In the genomic region with DNA sequence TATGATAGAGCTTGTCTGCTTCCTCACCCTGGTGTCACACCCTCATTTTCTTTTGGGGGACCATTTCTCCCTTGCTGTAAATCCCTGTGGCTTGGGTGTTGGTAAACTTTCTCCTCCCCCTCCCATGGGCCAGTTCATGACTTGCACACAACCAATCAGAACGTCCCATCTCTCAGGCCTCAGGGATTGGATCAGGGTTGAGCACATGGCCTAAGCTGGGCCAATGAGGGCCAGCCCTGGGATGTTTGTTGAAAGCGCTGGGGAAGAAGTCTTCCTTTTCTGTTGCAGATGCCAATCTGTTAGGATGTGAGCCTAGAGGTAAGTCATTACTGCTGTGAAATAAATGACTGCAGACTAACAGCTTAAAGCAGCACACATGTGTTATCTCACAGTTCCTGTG, we compare ENCODE assay signal across 3 cellular contexts.
TF ChIP-seq lines count a peak whose summit lies in the region.

No MANE protein-coding gene starts in this region.

TF ChIP-seq in HCT116, 20 proteins besides CTCF, POLR2A, EP300 and RAD21:
- TF ChIP-seq SP1 (IDR thresholded peaks at IDR 0.05; ENCODE audit: low read depth) (no peak), EGR1 (IDR thresholded peaks at IDR 0.05; ENCODE audit: low read depth) (no peak), CEBPB (IDR thresholded peaks at IDR 0.05; ENCODE audit: low read depth) (no peak), YY1 (IDR thresholded peaks at IDR 0.05; ENCODE audit: extremely low read depth, insufficient replicate concordance, low read depth, low read length) (no peak), POLR2AphosphoS5 (IDR thresholded peaks at IDR 0.05; ENCODE audit: low read depth, low read length) (no peak), EZH2 (IDR thresholded peaks at IDR 0.05) (no peak), JUND (IDR thresholded peaks at IDR 0.05) (no peak), FOSL1 (IDR thresholded peaks at IDR 0.05; ENCODE audit: low read depth) (no peak), ZFX (IDR thresholded peaks at IDR 0.05) (no peak), TCF7L2 (IDR thresholded peaks at IDR 0.05; ENCODE audit: borderline replicate concordance, extremely low read depth, insufficient read depth, insufficient read length) (no peak), EZH2phosphoT487 (IDR thresholded peaks at IDR 0.05; ENCODE audit: borderline replicate concordance) (no peak), ZNF274 (IDR thresholded peaks at IDR 0.05; ENCODE audit: low read depth, low read length) (no peak)
- TF ChIP-seq, protein P1, sequence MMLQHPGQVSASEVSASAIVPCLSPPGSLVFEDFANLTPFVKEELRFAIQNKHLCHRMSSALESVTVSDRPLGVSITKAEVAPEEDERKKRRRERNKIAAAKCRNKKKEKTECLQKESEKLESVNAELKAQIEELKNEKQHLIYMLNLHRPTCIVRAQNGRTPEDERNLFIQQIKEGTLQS (IDR thresholded peaks at IDR 0.05) = no peak
- TF ChIP-seq, protein P2, sequence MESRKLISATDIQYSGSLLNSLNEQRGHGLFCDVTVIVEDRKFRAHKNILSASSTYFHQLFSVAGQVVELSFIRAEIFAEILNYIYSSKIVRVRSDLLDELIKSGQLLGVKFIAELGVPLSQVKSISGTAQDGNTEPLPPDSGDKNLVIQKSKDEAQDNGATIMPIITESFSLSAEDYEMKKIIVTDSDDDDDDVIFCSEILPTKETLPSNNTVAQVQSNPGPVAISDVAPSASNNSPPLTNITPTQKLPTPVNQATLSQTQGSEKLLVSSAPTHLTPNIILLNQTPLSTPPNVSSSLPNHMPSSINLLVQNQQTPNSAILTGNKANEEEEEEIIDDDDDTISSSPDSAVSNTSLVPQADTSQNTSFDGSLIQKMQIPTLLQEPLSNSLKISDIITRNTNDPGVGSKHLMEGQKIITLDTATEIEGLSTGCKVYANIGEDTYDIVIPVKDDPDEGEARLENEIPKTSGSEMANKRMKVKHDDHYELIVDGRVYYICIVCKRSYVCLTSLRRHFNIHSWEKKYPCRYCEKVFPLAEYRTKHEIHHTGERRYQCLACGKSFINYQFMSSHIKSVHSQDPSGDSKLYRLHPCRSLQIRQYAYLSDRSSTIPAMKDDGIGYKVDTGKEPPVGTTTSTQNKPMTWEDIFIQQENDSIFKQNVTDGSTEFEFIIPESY (IDR thresholded peaks at IDR 0.05; ENCODE audit: extremely low read depth, insufficient replicate concordance, low read length) = no peak
- TF ChIP-seq, protein P3, sequence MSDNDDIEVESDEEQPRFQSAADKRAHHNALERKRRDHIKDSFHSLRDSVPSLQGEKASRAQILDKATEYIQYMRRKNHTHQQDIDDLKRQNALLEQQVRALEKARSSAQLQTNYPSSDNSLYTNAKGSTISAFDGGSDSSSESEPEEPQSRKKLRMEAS (IDR thresholded peaks at IDR 0.05) = no peak
TF ChIP-seq in HCT116: peak in this region for 0.

TF ChIP-seq in WTC11, 78 proteins besides CTCF, POLR2A, EP300 and RAD21:
- TF ChIP-seq, protein P4, sequence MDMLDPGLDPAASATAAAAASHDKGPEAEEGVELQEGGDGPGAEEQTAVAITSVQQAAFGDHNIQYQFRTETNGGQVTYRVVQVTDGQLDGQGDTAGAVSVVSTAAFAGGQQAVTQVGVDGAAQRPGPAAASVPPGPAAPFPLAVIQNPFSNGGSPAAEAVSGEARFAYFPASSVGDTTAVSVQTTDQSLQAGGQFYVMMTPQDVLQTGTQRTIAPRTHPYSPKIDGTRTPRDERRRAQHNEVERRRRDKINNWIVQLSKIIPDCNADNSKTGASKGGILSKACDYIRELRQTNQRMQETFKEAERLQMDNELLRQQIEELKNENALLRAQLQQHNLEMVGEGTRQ (CRISPR knock-in tag; IDR thresholded peaks at IDR 0.05) = 0 out of 2 replicates have a peak, but pooled peaks have one; percentile 28
- TF ChIP-seq ETV6 (CRISPR knock-in tag; IDR thresholded peaks at IDR 0.05) (no peak), ZNF232 (CRISPR knock-in tag; IDR thresholded peaks at IDR 0.05) (no peak), OVOL2 (CRISPR knock-in tag; IDR thresholded peaks at IDR 0.05; ENCODE audit: borderline replicate concordance) (no peak), ZNF219 (CRISPR knock-in tag; IDR thresholded peaks at IDR 0.05; ENCODE audit: borderline replicate concordance) (no peak), MYBL2 (CRISPR knock-in tag; IDR thresholded peaks at IDR 0.05) (no peak), SP1 (CRISPR knock-in tag; conservative IDR thresholded peaks at IDR 0.05) (no peak)
- TF ChIP-seq, protein P5, sequence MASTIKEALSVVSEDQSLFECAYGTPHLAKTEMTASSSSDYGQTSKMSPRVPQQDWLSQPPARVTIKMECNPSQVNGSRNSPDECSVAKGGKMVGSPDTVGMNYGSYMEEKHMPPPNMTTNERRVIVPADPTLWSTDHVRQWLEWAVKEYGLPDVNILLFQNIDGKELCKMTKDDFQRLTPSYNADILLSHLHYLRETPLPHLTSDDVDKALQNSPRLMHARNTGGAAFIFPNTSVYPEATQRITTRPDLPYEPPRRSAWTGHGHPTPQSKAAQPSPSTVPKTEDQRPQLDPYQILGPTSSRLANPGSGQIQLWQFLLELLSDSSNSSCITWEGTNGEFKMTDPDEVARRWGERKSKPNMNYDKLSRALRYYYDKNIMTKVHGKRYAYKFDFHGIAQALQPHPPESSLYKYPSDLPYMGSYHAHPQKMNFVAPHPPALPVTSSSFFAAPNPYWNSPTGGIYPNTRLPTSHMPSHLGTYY (CRISPR knock-in tag; IDR thresholded peaks at IDR 0.05) = no peak
- TF ChIP-seq, protein P6, sequence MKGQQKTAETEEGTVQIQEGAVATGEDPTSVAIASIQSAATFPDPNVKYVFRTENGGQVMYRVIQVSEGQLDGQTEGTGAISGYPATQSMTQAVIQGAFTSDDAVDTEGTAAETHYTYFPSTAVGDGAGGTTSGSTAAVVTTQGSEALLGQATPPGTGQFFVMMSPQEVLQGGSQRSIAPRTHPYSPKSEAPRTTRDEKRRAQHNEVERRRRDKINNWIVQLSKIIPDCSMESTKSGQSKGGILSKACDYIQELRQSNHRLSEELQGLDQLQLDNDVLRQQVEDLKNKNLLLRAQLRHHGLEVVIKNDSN (CRISPR knock-in tag; IDR thresholded peaks at IDR 0.05) = peak; percentile 22; the same call in 1 of the 2 replicates

TF ChIP-seq in H1, 55 proteins besides CTCF, POLR2A, EP300 and RAD21:
- TF ChIP-seq, protein P1 (IDR thresholded peaks at IDR 0.05; ENCODE audit: insufficient read depth, low read depth, low read length) = no peak
- TF ChIP-seq, protein P4 (IDR thresholded peaks at IDR 0.05; ENCODE audit: low read length) = peak; percentile 20; the same call in 1 of the 2 replicates
TF ChIP-seq in H1: peak in this region for 1.
